In the genomic region with DNA sequence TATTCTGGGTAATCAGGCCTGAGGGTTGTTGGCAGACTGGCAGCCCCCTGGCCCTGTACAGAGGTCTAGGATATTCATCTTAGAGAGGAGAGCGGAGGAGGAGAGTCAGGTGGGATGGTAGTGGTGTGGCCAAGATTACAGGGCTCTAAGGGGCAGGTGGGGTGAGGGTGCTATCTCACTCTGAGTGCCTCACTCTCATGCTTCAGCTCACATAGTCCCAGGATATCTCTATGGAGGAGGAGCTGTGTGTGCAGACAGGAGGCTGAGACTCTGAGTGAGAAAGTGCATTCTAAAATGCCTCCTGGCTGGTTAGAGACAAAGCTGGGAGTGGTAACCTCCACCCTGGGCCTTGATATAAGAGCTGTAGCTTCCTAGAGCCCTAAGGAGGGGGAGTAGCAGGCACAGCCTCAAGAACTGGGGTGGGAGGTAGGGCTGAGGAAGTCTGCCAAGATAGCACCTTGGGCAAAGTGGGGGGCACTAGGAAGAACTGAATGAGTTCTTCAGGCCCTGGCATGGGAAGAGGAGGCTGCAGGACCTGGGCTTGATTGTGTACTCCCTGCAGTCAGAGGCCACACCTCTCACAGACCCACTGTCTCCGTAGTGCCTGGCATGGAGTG, we compare ENCODE assay signal across 14 cellular contexts. TPM values are rescaled to one million over a fixed set of nuclear protein-coding genes. Genes with fewer than 3 reads are reported as not detected.
A peak's percentile ranks its signal among the peaks of the same experiment; 100 is the strongest.
DNase-seq lines count a peak whose midpoint lies in the region; ATAC-seq and TF ChIP-seq lines count a peak whose summit lies in the region.
"Had no signal": no experiment of that assay in that cellular context is flagged by ENCODE, and none has a peak within 500 bp of the region (broad histone marks: within the 10 kb centered on the region; RNA-seq: fewer than 3 reads in every experiment).

No MANE protein-coding gene starts in this region.

- H3K27me3 ChIP-seq in neural progenitor cell (no peaks in the 10 kb centered on the region), upper lobe of right lung (no peaks in the 10 kb centered on the region)
- H3K27me3 ChIP-seq: BLaER1 had no signal

- no peak overlapping the region for H2AFZ ChIP-seq in neural progenitor cell (replicated peaks)

- no peaks in the 10 kb centered on the region for H3K36me3 ChIP-seq in neural progenitor cell
- no peaks in the 10 kb centered on the region for H3K36me3 ChIP-seq in upper lobe of right lung
- H3K36me3 ChIP-seq: BLaER1, HAP-1 had no signal

- no peak overlapping the region for H3K27ac Mint-ChIP-seq in stimulated activated naive CD8-positive, alpha-beta T cell treated with anti-CD3 and anti-CD28 coated beads, Interleukin-15, amount 100 ng/mL, for 72 hours
- H3K27ac Mint-ChIP-seq in neural progenitor cell, result peak overlapping the region; percentile 59
- no peak overlapping the region for H3K27ac Mint-ChIP-seq in T-helper 2 cell treated with Interferon-gamma antibody and Interleukin-4, amounts not matched to agents 5 μg/mL and 100 μg/mL, for 36 hours
- H3K27ac Mint-ChIP-seq in activated CD4-positive, alpha-beta T cell treated with anti-CD3 and anti-CD28 coated beads, Interleukin-2, amount 10 ng/mL, durations not matched to agents 7 days and 5 days, result no peak overlapping the region
- H3K27ac Mint-ChIP-seq: CD4-positive, alpha-beta T cell had no signal

- H3K36me3 Mint-ChIP-seq in neural progenitor cell, result no peaks in the 10 kb centered on the region
- no peaks in the 10 kb centered on the region for H3K36me3 Mint-ChIP-seq in T-helper 2 cell treated with Interferon-gamma antibody and Interleukin-4, amounts not matched to agents 5 μg/mL and 100 μg/mL, for 36 hours (ENCODE audit: low read depth)
- H3K36me3 Mint-ChIP-seq in activated CD4-positive, alpha-beta T cell treated with anti-CD3 and anti-CD28 coated beads, Interleukin-2, amount 10 ng/mL, durations not matched to agents 7 days and 5 days (ENCODE audit: low read depth), result no peaks in the 10 kb centered on the region

- no peaks in the 10 kb centered on the region for H3K4me1 ChIP-seq in neural progenitor cell
- H3K4me1 ChIP-seq in upper lobe of right lung, result no peaks in the 10 kb centered on the region
- H3K4me1 ChIP-seq: A549, BLaER1, HAP-1 had no signal

- intact Hi-C loops in upper lobe of right lung (cut with DNase I), result no loop called here

- H3K27ac ChIP-seq in neural progenitor cell (no peak overlapping the region), upper lobe of right lung (no peak overlapping the region)
- H3K27ac ChIP-seq: A549, BLaER1 had no signal

- no peaks in the 10 kb centered on the region for H4K20me1 ChIP-seq in neural progenitor cell (ENCODE audit: low read depth)
- H4K20me1 ChIP-seq: BLaER1 had no signal

- H3K79me2 ChIP-seq in neural progenitor cell (ENCODE audit: low read depth), result no peaks in the 10 kb centered on the region

- no peaks in the 10 kb centered on the region for H3F3A ChIP-seq in neural progenitor cell (ENCODE audit: low read depth)

- H3K4me3 ChIP-seq in neural progenitor cell (no peak overlapping the region), upper lobe of right lung (no peak overlapping the region)
- H3K4me3 ChIP-seq: A549, BLaER1, HAP-1 had no signal

- no peaks in the 10 kb centered on the region for H3K9me3 ChIP-seq in neural progenitor cell (ENCODE audit: low read depth)
- H3K9me3 ChIP-seq in upper lobe of right lung, result no peaks in the 10 kb centered on the region
- H3K9me3 ChIP-seq: A549, BLaER1, HAP-1 had no signal

- no peak overlapping the region for H3K4me2 ChIP-seq in neural progenitor cell
- H3K4me2 ChIP-seq: A549, BLaER1 had no signal

- peak; percentile 19 for ATAC-seq in stimulated activated naive CD8-positive, alpha-beta T cell treated with anti-CD3 and anti-CD28 coated beads, Interleukin-15, amount 100 ng/mL, for 72 hours
- no peak for ATAC-seq in stimulated activated naive CD8-positive, alpha-beta T cell treated with anti-CD3 and anti-CD28 coated beads, Interleukin-15, Interleukin-2, amounts not matched to agents 100 U/mL and 50 U/mL, for 24 hours
- no peak for ATAC-seq in upper lobe of right lung
- ATAC-seq: A549 had no signal

- no peak for DNase-seq in stimulated activated naive CD8-positive, alpha-beta T cell treated with anti-CD3 and anti-CD28 coated beads, Interleukin-15, amount 100 ng/mL, for 72 hours
- no peak for DNase-seq in stimulated activated naive CD8-positive, alpha-beta T cell treated with anti-CD3 and anti-CD28 coated beads, Interleukin-15, Interleukin-2, amounts not matched to agents 100 U/mL and 50 U/mL, for 24 hours
- DNase-seq in ecto neural progenitor cell (ENCODE audit: low spot score) (peak; percentile 20), neural progenitor cell (ENCODE audit: low spot score) (no peak), upper lobe of right lung (no peak)
- no peak for DNase-seq in T-helper 2 cell treated with Interferon-gamma antibody and Interleukin-4, amounts not matched to agents 5 μg/mL and 100 μg/mL, for 36 hours (ENCODE audit: low spot score)
- DNase-seq in activated CD4-positive, alpha-beta T cell treated with anti-CD3 and anti-CD28 coated beads, Interleukin-2, amount 10 ng/mL, durations not matched to agents 7 days and 5 days, result no peak
- DNase-seq: Calu3; CD4-positive, alpha-beta T cell; DMS 273 treated with DMSO at 0.1 percent for 48 hours had no signal

- no peak for TF ChIP-seq CTCF in neural progenitor cell (IDR thresholded peaks at IDR 0.05)
- no peak for TF ChIP-seq CTCF in upper lobe of right lung (IDR thresholded peaks at IDR 0.05)

- no peaks in the 10 kb centered on the region for H3K27me3 Mint-ChIP-seq in stimulated activated naive CD8-positive, alpha-beta T cell treated with anti-CD3 and anti-CD28 coated beads, Interleukin-15, amount 100 ng/mL, for 72 hours
- peaks cover 6% of the 10 kb centered on the region for H3K27me3 Mint-ChIP-seq in neural progenitor cell (ENCODE audit: insufficient read depth, low read depth)
- no peaks in the 10 kb centered on the region for H3K27me3 Mint-ChIP-seq in T-helper 2 cell treated with Interferon-gamma antibody and Interleukin-4, amounts not matched to agents 5 μg/mL and 100 μg/mL, for 36 hours (ENCODE audit: low read depth)
- H3K27me3 Mint-ChIP-seq in activated CD4-positive, alpha-beta T cell treated with anti-CD3 and anti-CD28 coated beads, Interleukin-2, amount 10 ng/mL, durations not matched to agents 7 days and 5 days, result no peaks in the 10 kb centered on the region
- H3K27me3 Mint-ChIP-seq: CD4-positive, alpha-beta T cell had no signal

- H3K4me3 Mint-ChIP-seq in stimulated activated naive CD8-positive, alpha-beta T cell treated with anti-CD3 and anti-CD28 coated beads, Interleukin-15, amount 100 ng/mL, for 72 hours, result no peak overlapping the region
- no peak overlapping the region for H3K4me3 Mint-ChIP-seq in neural progenitor cell
- no peak overlapping the region for H3K4me3 Mint-ChIP-seq in T-helper 2 cell treated with Interferon-gamma antibody and Interleukin-4, amounts not matched to agents 5 μg/mL and 100 μg/mL, for 36 hours
- no peak overlapping the region for H3K4me3 Mint-ChIP-seq in activated CD4-positive, alpha-beta T cell treated with anti-CD3 and anti-CD28 coated beads, Interleukin-2, amount 10 ng/mL, durations not matched to agents 7 days and 5 days
- H3K4me3 Mint-ChIP-seq: CD4-positive, alpha-beta T cell had no signal

- POLR2A ChIA-PET in activated CD4-positive, alpha-beta T cell treated with anti-CD3 and anti-CD28 coated beads, Interleukin-2, amount 10 ng/mL, durations not matched to agents 7 days and 5 days (lab: Charles Lee), result no interaction called here

- H3K9me3 Mint-ChIP-seq in stimulated activated naive CD8-positive, alpha-beta T cell treated with anti-CD3 and anti-CD28 coated beads, Interleukin-15, amount 100 ng/mL, for 72 hours, result no peaks in the 10 kb centered on the region
- H3K9me3 Mint-ChIP-seq in neural progenitor cell, result no peaks in the 10 kb centered on the region
- H3K9me3 Mint-ChIP-seq in T-helper 2 cell treated with Interferon-gamma antibody and Interleukin-4, amounts not matched to agents 5 μg/mL and 100 μg/mL, for 36 hours, result no peaks in the 10 kb centered on the region
- no peaks in the 10 kb centered on the region for H3K9me3 Mint-ChIP-seq in activated CD4-positive, alpha-beta T cell treated with anti-CD3 and anti-CD28 coated beads, Interleukin-2, amount 10 ng/mL, durations not matched to agents 7 days and 5 days
- H3K9me3 Mint-ChIP-seq: CD4-positive, alpha-beta T cell had no signal

- CTCF ChIA-PET in activated CD4-positive, alpha-beta T cell treated with anti-CD3 and anti-CD28 coated beads, Interleukin-2, amount 10 ng/mL, durations not matched to agents 7 days and 5 days (lab: Charles Lee), result no interaction called here

- no peaks in the 10 kb centered on the region for H3K4me1 Mint-ChIP-seq in stimulated activated naive CD8-positive, alpha-beta T cell treated with anti-CD3 and anti-CD28 coated beads, Interleukin-15, amount 100 ng/mL, for 72 hours
- peaks cover 6% of the 10 kb centered on the region for H3K4me1 Mint-ChIP-seq in neural progenitor cell
- H3K4me1 Mint-ChIP-seq in T-helper 2 cell treated with Interferon-gamma antibody and Interleukin-4, amounts not matched to agents 5 μg/mL and 100 μg/mL, for 36 hours (ENCODE audit: low read depth), result no peaks in the 10 kb centered on the region
- no peaks in the 10 kb centered on the region for H3K4me1 Mint-ChIP-seq in activated CD4-positive, alpha-beta T cell treated with anti-CD3 and anti-CD28 coated beads, Interleukin-2, amount 10 ng/mL, durations not matched to agents 7 days and 5 days

- H3K9ac ChIP-seq in neural progenitor cell, result no peak overlapping the region
- H3K9ac ChIP-seq: BLaER1 had no signal

RNA-seq across cellular contexts. Expression of a gene that starts 39.9 kb away (rescaled TPM):
- total RNA-seq in neural progenitor cell (ENCODE audit: low replicate concordance) (0.15 and 0.22 TPM in 2 replicates), upper lobe of right lung (3.0 TPM)
- not detected for total RNA-seq in activated CD4-positive, alpha-beta T cell treated with anti-CD3 and anti-CD28 coated beads, Interleukin-2, amount 10 ng/mL, durations not matched to agents 7 days and 5 days
- total RNA-seq: CD4-positive, alpha-beta T cell; HT-29 had no signal
